Comparison of ENCODE assay signal across 1 cellular context in the genomic region with DNA sequence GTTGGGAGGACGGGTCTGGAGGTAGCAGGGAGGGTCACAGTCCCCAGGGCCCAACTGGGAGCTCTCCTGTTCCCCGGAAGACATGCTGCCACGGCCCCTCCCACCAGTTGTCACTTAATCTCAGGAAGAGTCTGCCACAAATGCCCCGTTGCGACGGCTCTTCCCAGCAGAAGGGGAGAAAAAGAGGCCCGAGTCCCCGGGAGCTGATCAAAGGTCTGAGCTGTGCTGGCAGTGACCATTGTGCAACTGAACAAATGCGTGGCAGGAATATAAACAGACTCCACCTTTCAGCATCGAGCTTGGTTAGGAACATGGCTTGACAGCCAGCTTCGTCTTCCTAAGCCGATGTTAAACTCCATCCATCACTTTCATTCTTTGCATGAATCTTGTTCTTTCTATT.
TF ChIP-seq lines count a peak whose summit lies in the region.

No MANE protein-coding gene starts in this region.

TF ChIP-seq in HepG2, 621 proteins besides CTCF, POLR2A, EP300 and RAD21 (continued from another document):
- TF ChIP-seq TBP (CRISPR knock-in tag; IDR thresholded peaks at IDR 0.05) (no peak), HNRNPLL (IDR thresholded peaks at IDR 0.05; ENCODE audit: low read depth, low read length, poor library complexity, severe bottlenecking) (no peak)
- TF ChIP-seq, protein P1, sequence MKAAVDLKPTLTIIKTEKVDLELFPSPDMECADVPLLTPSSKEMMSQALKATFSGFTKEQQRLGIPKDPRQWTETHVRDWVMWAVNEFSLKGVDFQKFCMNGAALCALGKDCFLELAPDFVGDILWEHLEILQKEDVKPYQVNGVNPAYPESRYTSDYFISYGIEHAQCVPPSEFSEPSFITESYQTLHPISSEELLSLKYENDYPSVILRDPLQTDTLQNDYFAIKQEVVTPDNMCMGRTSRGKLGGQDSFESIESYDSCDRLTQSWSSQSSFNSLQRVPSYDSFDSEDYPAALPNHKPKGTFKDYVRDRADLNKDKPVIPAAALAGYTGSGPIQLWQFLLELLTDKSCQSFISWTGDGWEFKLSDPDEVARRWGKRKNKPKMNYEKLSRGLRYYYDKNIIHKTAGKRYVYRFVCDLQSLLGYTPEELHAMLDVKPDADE (CRISPR knock-in tag; IDR thresholded peaks at IDR 0.05): no peak
